ENCODE assay signal across 11 cellular contexts in genomic region chr7:81150951-81151361, GRCh38.
DNase-seq lines count a peak whose midpoint lies in the region; ATAC-seq lines count a peak whose summit lies in the region.
"Had no signal": no experiment of that assay in that cellular context is flagged by ENCODE, and none has a peak within 500 bp of the region (broad histone marks: within the 10 kb centered on the region; RNA-seq: fewer than 3 reads in every experiment).

No MANE protein-coding gene starts in this region.

- no peak overlapping the region for H3K27ac Mint-ChIP-seq in activated CD4-positive, alpha-beta T cell treated with anti-CD3 and anti-CD28 coated beads, Interleukin-2, amount 10 ng/mL, durations not matched to agents 24 days and 14 days
- H3K27ac Mint-ChIP-seq in activated T-cell treated with anti-CD3 and anti-CD28 coated beads, Interleukin-2, amount 50 U/mL, for 72 hours: no peak overlapping the region
- H3K27ac Mint-ChIP-seq: activated naive CD4-positive, alpha-beta T cell treated with anti-CD3 and anti-CD28 coated beads, Interleukin-2, amount 50 U/mL, for 72 hours had no signal

- no peaks in the 10 kb centered on the region for H3K4me1 Mint-ChIP-seq in activated CD4-positive, alpha-beta T cell treated with anti-CD3 and anti-CD28 coated beads, Interleukin-2, amount 10 ng/mL, durations not matched to agents 24 days and 14 days
- no peaks in the 10 kb centered on the region for H3K4me1 Mint-ChIP-seq in activated T-cell treated with anti-CD3 and anti-CD28 coated beads, Interleukin-2, amount 50 U/mL, for 72 hours (ENCODE audit: low read depth)

- no peak overlapping the region for H3K4me3 Mint-ChIP-seq in activated CD4-positive, alpha-beta T cell treated with anti-CD3 and anti-CD28 coated beads, Interleukin-2, amount 10 ng/mL, durations not matched to agents 24 days and 14 days
- no peak overlapping the region for H3K4me3 Mint-ChIP-seq in activated T-cell treated with anti-CD3 and anti-CD28 coated beads, Interleukin-2, amount 50 U/mL, for 72 hours

- ATAC-seq in Right ventricle myocardium inferior (peak; percentile 95), GM18907 (IDR thresholded peaks at IDR 0.05; ENCODE audit: unreplicated experiment) (no peak), HG02623 (IDR thresholded peaks at IDR 0.05; ENCODE audit: unreplicated experiment) (no peak)
- no peak for ATAC-seq in activated T-cell treated with anti-CD3 and anti-CD28 coated beads, Interleukin-2, amount 50 U/mL, for 72 hours (replicated peaks in 1 of 2)
- ATAC-seq: activated naive CD4-positive, alpha-beta T cell treated with anti-CD3 and anti-CD28 coated beads, Interleukin-2, amount 50 U/mL, for 72 hours had no signal

- intact Hi-C loops in Right ventricle myocardium inferior (cut with DNase I) (loop anchor here (5.0 kb wide), 1 partner anchor 36 kb away; no protein-coding TSS in a partner anchor), cardiac septum (cut with DNase I) (no loop called here)
- intact Hi-C loops in activated CD4-positive, alpha-beta T cell treated with anti-CD3 and anti-CD28 coated beads, Interleukin-2, amount 10 ng/mL, durations not matched to agents 24 days and 14 days (cut with micrococcal nuclease): no loop called here

- no peaks in the 10 kb centered on the region for H3K36me3 Mint-ChIP-seq in activated CD4-positive, alpha-beta T cell treated with anti-CD3 and anti-CD28 coated beads, Interleukin-2, amount 10 ng/mL, durations not matched to agents 24 days and 14 days (ENCODE audit: low read depth)
- H3K36me3 Mint-ChIP-seq in activated T-cell treated with anti-CD3 and anti-CD28 coated beads, Interleukin-2, amount 50 U/mL, for 72 hours (ENCODE audit: insufficient read depth in 2 of 2): peaks cover 0 to 1% of the 10 kb centered on the region in 2 donors

- no peaks in the 10 kb centered on the region for H3K27me3 Mint-ChIP-seq in activated CD4-positive, alpha-beta T cell treated with anti-CD3 and anti-CD28 coated beads, Interleukin-2, amount 10 ng/mL, durations not matched to agents 24 days and 14 days
- H3K27me3 Mint-ChIP-seq in activated T-cell treated with anti-CD3 and anti-CD28 coated beads, Interleukin-2, amount 50 U/mL, for 72 hours (ENCODE audit: low read depth): no peaks in the 10 kb centered on the region

- H3K9me3 Mint-ChIP-seq in activated CD4-positive, alpha-beta T cell treated with anti-CD3 and anti-CD28 coated beads, Interleukin-2, amount 10 ng/mL, durations not matched to agents 24 days and 14 days: peaks cover 5% of the 10 kb centered on the region
- peaks cover 6% of the 10 kb centered on the region in 2 donors for H3K9me3 Mint-ChIP-seq in activated T-cell treated with anti-CD3 and anti-CD28 coated beads, Interleukin-2, amount 50 U/mL, for 72 hours

- DNase-seq in Right ventricle myocardium inferior (ENCODE audit: missing footprints): no peak
- no peak for DNase-seq in cardiac septum (ENCODE audit: low spot score)
- peak; percentile 5 for DNase-seq in cerebellum (ENCODE audit: low spot score)
- DNase-seq in medulla oblongata (ENCODE audit: extremely low spot score): peak; percentile 72
- DNase-seq in activated CD4-positive, alpha-beta T cell treated with anti-CD3 and anti-CD28 coated beads, Interleukin-2, amount 10 ng/mL, durations not matched to agents 24 days and 14 days: no peak
- no peak for DNase-seq in activated T-cell treated with anti-CD3 and anti-CD28 coated beads, Interleukin-2, amount 50 U/mL, for 72 hours
- DNase-seq: NCI-H1436 treated with DMSO at 0.1 percent for 48 hours, T-helper 9 cell had no signal

Comparison
In these comparisons a context has a peak if more than half of its experiments do, and no peak if none do; other contexts are left out.
1. DNase-seq: peak in cerebellum (single experiment) and medulla oblongata (single experiment); none in Right ventricle myocardium inferior (single experiment), cardiac septum (single experiment), activated CD4-positive, alpha-beta T cell treated with anti-CD3 and anti-CD28 coated beads, Interleukin-2, amount 10 ng/mL, durations not matched to agents 24 days and 14 days (single experiment) and activated T-cell treated with anti-CD3 and anti-CD28 coated beads, Interleukin-2, amount 50 U/mL, for 72 hours (0 of 2).